In the genomic region with DNA sequence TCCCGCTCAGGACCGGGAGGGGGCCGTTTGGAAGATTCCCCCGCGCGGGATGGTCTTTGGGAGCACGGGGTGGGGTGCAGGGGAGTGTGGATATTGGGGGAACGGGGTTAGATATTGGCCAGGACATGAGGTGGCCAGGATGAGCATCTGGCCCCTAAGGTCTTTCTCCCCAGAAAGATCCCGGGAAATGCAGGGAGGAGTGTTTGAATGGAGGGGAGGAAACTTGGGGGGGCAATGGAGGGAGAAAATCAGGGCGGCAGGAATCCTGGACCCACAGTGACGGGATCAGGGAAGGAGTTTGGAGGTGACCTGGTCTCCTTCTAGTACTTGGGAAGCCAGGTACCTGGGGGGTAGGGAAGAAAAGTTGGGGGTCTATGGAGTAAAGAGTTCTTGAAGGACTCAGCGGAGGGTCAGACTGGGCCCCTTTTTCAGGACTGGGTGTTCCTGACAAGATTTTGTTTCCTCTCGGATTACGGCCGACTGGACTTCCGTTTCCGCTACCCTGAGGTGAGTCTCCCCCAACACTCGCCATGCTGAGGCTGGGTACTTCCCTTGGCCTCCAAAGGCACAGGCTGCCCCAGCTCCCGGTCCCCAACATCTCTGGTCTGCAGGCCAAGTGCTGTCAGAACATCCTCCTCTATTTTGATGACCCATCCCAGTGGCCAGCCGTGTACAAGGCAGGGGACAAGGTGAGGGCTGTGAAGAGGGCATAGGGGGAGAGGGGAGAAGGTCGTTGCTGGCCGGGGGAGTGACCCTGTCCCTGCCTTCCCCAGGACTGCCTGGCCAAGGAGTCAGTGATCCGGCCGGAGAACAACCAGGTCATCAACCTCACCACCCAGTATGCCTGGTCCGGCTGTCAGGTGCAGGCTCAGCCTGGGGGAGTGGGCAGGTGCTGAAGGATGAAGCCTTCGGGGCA, we compare ENCODE assay signal across 9 cellular contexts. TPM values are rescaled to one million over a fixed set of nuclear protein-coding genes. Genes with fewer than 3 reads are reported as not detected.
A peak's percentile ranks its signal among the peaks of the same experiment; 100 is the strongest.
DNase-seq lines count a peak whose midpoint lies in the region; ATAC-seq, FAIRE-seq and TF ChIP-seq lines count a peak whose summit lies in the region.
"Had no signal": no experiment of that assay in that cellular context is flagged by ENCODE, and none has a peak within 500 bp of the region (broad histone marks: within the 10 kb centered on the region; RNA-seq: fewer than 3 reads in every experiment).

No MANE protein-coding gene starts in this region.

- no peak overlapping the region for H3K27ac Mint-ChIP-seq in activated naive CD8-positive, alpha-beta T cell
- H3K27ac Mint-ChIP-seq in type B pancreatic cell: no peak overlapping the region

- TF ChIP-seq EP300 in HepG2 (IDR thresholded peaks at IDR 0.05; ENCODE audit: low read depth in 2 of 2, low read length in 2 of 2) (no peak), HepG2 (CRISPR knock-in tag; IDR thresholded peaks at IDR 0.05; ENCODE audit: borderline replicate concordance) (no peak)

- intact Hi-C loops in HepG2 (cut with micrococcal nuclease; ENCODE audit: unreplicated experiment) (no loop called here), right lobe of liver (cut with DNase I) (no loop called here), tibial artery (cut with DNase I; ENCODE audit: low total_unique reads) (no loop called here)

- H3K4me2 ChIP-seq in HepG2 (ENCODE audit: low read depth, low read length): peak overlapping the region; percentile 71

- H3K36me3 Mint-ChIP-seq in activated naive CD8-positive, alpha-beta T cell: no peaks in the 10 kb centered on the region
- H3K36me3 Mint-ChIP-seq in type B pancreatic cell: no peaks in the 10 kb centered on the region

- H3K27ac ChIP-seq in HepG2 (ENCODE audit: extremely low read length, insufficient read depth, low read length) (no peak overlapping the region), right lobe of liver (no peak overlapping the region), iPS-20b (ENCODE audit: low read length) (no peak overlapping the region), tibial artery (no peak overlapping the region)

- H3K4me3 ChIP-seq in HepG2 (replicated peaks in 1 of 3; ENCODE audit: insufficient read depth in 1 of 3, low read depth in 2 of 3, low read length in 3 of 3): peak overlapping the region; percentile 65 to 76 (median 76); a peak in 5 of 6 replicates
- no peak overlapping the region for H3K4me3 ChIP-seq in right lobe of liver
- H3K4me3 ChIP-seq in iPS-20b (ENCODE audit: low read length): peak overlapping the region; percentile 75
- H3K4me3 ChIP-seq in tibial artery: no peak overlapping the region

- DNase-seq in HepG2 (ENCODE audit: low spot score) (no peak), right lobe of liver (no peak), type B pancreatic cell (ENCODE audit: extremely low spot score, unreplicated experiment) (no peak), omental fat pad (ENCODE audit: low spot score) (no peak), tibial artery (no peak)
- DNase-seq: activated gamma-delta T cell had no signal

- TF ChIP-seq CTCF in HepG2 (CRISPR knock-in tag; IDR thresholded peaks at IDR 0.05): no peak
- no peak for TF ChIP-seq CTCF in right lobe of liver (IDR thresholded peaks at IDR 0.05)
- no peak for TF ChIP-seq CTCF in type B pancreatic cell (conservative IDR thresholded peaks at IDR 0.05)
- no peak for TF ChIP-seq CTCF in omental fat pad (IDR thresholded peaks at IDR 0.05)
- TF ChIP-seq CTCF in tibial artery (IDR thresholded peaks at IDR 0.05): no peak

- in situ Hi-C loops in HepG2 (cut with HindIII; ENCODE audit: extremely low pct_ligation_motif_present, low pct_unique_long_range_greater_than_20kb): no loop called here

- H3K9ac ChIP-seq in HepG2 (ENCODE audit: insufficient read depth, low read depth, low read length) (no peak overlapping the region), iPS-20b (ENCODE audit: low read depth, low read length) (peak overlapping the region; percentile 27; the same call in 1 of the 2 replicates)

- ATAC-seq in HepG2 (no peak), right lobe of liver (no peak), omental fat pad (ENCODE audit: low FRiP score) (no peak), HG03280 (IDR thresholded peaks at IDR 0.05; ENCODE audit: unreplicated experiment) (no peak)

- no peak for FAIRE-seq in HepG2 (lab: Jason Lieb, UNC)

- H3K36me3 ChIP-seq in HepG2 (replicated peaks in 1 of 2; ENCODE audit: control insufficient read depth in 1 of 2, insufficient read depth in 2 of 2, low read length in 2 of 2) (no peaks in the 10 kb centered on the region), right lobe of liver (no peaks in the 10 kb centered on the region), iPS-20b (ENCODE audit: insufficient read depth, low read depth, low read length) (no peaks in the 10 kb centered on the region), tibial artery (no peaks in the 10 kb centered on the region)

- H3K4me3 Mint-ChIP-seq in activated naive CD8-positive, alpha-beta T cell: peak overlapping the region; percentile 56
- peak overlapping the region; percentile 83 for H3K4me3 Mint-ChIP-seq in type B pancreatic cell

- no peak overlapping the region for H2AFZ ChIP-seq in HepG2 (ENCODE audit: low read length)

- CTCF ChIA-PET in HepG2 (lab: Yijun Ruan, JAX; ENCODE audit: low intra/inter-chr PET ratio, low total read pairs): no interaction called here

- no peak for TF ChIP-seq POLR2A in HepG2 (IDR thresholded peaks at IDR 0.05; ENCODE audit: insufficient read depth in 1 of 2, low read depth in 2 of 2, low read length in 2 of 2)
- no peak for TF ChIP-seq POLR2A in right lobe of liver (IDR thresholded peaks at IDR 0.05)

- peaks cover 0 to 10% of the 10 kb centered on the region in 2 experiments; a peak in 3 of 5 replicates for H3K27me3 ChIP-seq in HepG2 (ENCODE audit: control insufficient read depth in 1 of 2, insufficient read depth in 2 of 2, low read length in 2 of 2)
- no peaks in the 10 kb centered on the region for H3K27me3 ChIP-seq in right lobe of liver
- peaks cover 38% of the 10 kb centered on the region for H3K27me3 ChIP-seq in iPS-20b (ENCODE audit: insufficient read depth, low read length)
- peaks cover 0 to 74% of the 10 kb centered on the region in 2 donors for H3K27me3 ChIP-seq in tibial artery

- peaks cover 13% of the 10 kb centered on the region for H3K27me3 Mint-ChIP-seq in activated naive CD8-positive, alpha-beta T cell
- peaks cover 46% of the 10 kb centered on the region for H3K27me3 Mint-ChIP-seq in type B pancreatic cell

- no peaks in the 10 kb centered on the region for H3K79me2 ChIP-seq in HepG2 (ENCODE audit: insufficient read depth, low read length)

- BruUV-seq in HepG2 (replicated peaks; lab: Mats Ljungman, UMichigan): no TSS peak

- POLR2A ChIA-PET in HepG2 (lab: Yijun Ruan, JAX): interaction anchor here (1.6 kb wide), 1 partner anchor 12 kb away, joined by 5 read pairs; the partner anchor contains the start of genes PAFAH1B3 and PRR19

- TF ChIP-seq RAD21 in HepG2 (CRISPR knock-in tag; IDR thresholded peaks at IDR 0.05): no peak

- H3K4me1 ChIP-seq in HepG2 (ENCODE audit: insufficient read depth, low read length) (peaks cover 40% of the 10 kb centered on the region), right lobe of liver (peaks cover 0 to 6% (median 0%) of the 10 kb centered on the region in 4 donors), iPS-20b (ENCODE audit: insufficient read depth, low read length) (peaks cover 4% of the 10 kb centered on the region; the same call in 1 of the 2 replicates), tibial artery (peaks cover 0 to 20% (median 9%) of the 10 kb centered on the region in 4 donors)

- H3K4me1 Mint-ChIP-seq in activated naive CD8-positive, alpha-beta T cell (ENCODE audit: low read depth): peaks cover 19% of the 10 kb centered on the region
- no peaks in the 10 kb centered on the region for H3K4me1 Mint-ChIP-seq in type B pancreatic cell (ENCODE audit: unreplicated experiment)

- no peaks in the 10 kb centered on the region for H4K20me1 ChIP-seq in HepG2 (ENCODE audit: insufficient read depth, low read length)

- H3K9me3 ChIP-seq in HepG2 (ENCODE audit: low read length) (no peaks in the 10 kb centered on the region), right lobe of liver (no peaks in the 10 kb centered on the region), iPS-20b (ENCODE audit: insufficient read depth, low read depth, low read length) (no peaks in the 10 kb centered on the region), tibial artery (no peaks in the 10 kb centered on the region)

- H3K9me3 Mint-ChIP-seq in activated naive CD8-positive, alpha-beta T cell (ENCODE audit: low read depth): no peaks in the 10 kb centered on the region
- H3K9me3 Mint-ChIP-seq in type B pancreatic cell: no peaks in the 10 kb centered on the region

- WGBS in HepG2 (ENCODE audit: low lambda C conversion rate): 9% methylated on average over 19 of the region's 26 CpGs
- WGBS in right lobe of liver (ENCODE audit: insufficient coverage, low coverage, low lambda C conversion rate, missing lambda C conversion rate): 9% methylated on average over 16 of the region's 26 CpGs

RNA-seq across cellular contexts. Expression of gene TMEM145, which starts 1.0 kb away (rescaled TPM):
- total RNA-seq in HepG2 (2016; rRNA removed; fragmentation: Illumina TruSeq; extraction: Trizol): 0.07 TPM in 1 of 2 replicates, not detected in the other
- not detected in 2 replicates for total RNA-seq in HepG2 (2016; cell fraction: cytosol; rRNA removed; fragmentation: Illumina TruSeq; extraction: Trizol; ENCODE audit: low read depth)
- 0.13 and 0.15 TPM in 2 replicates for total RNA-seq in HepG2 (2016; cell fraction: insoluble cytoplasmic fraction; rRNA removed; fragmentation: Illumina TruSeq; extraction: Trizol)
- total RNA-seq in HepG2 (2016; cell fraction: membrane; rRNA removed; fragmentation: Illumina TruSeq; extraction: Trizol): not detected in 2 replicates
- 0.88 and 1.9 TPM in 2 replicates for total RNA-seq in HepG2 (2016; cell fraction: nucleus; rRNA removed; fragmentation: Illumina TruSeq; extraction: Trizol)
- 5.1 and 5.5 TPM in 2 replicates for polyA plus RNA-seq in HepG2 (2011; rRNA removed)
- 2.0 and 2.3 TPM in 2 replicates for polyA plus RNA-seq in HepG2 (2011; cell fraction: cytosol; rRNA removed)
- polyA plus RNA-seq in HepG2 (2011; cell fraction: nucleus; rRNA removed): 39.2 and 50.9 TPM in 2 replicates
- 2.9 and 6.2 TPM in 2 replicates for polyA plus RNA-seq in HepG2 (2012)
- 0.26 TPM in 1 of 2 replicates, not detected in the other for polyA plus RNA-seq in HepG2 (2016; cell fraction: cytosol; fragmentation: Illumina TruSeq; extraction: Trizol; ENCODE audit: low read depth)
- polyA plus RNA-seq in HepG2 (2016; cell fraction: insoluble cytoplasmic fraction; fragmentation: Illumina TruSeq; extraction: Trizol; ENCODE audit: low read depth): 0.57 and 0.73 TPM in 2 replicates
- 0.17 and 0.27 TPM in 2 replicates for polyA plus RNA-seq in HepG2 (2016; cell fraction: membrane; fragmentation: Illumina TruSeq; extraction: Trizol; ENCODE audit: low read depth)
- polyA plus RNA-seq in HepG2 (2016; cell fraction: nucleus; fragmentation: Illumina TruSeq; extraction: Trizol; ENCODE audit: insufficient read depth, low read depth): 1.7 and 2.8 TPM in 2 replicates
- 0.44 and 14.7 TPM in 2 replicates for polyA minus RNA-seq in HepG2 (2011; rRNA and poly(A)+ RNA removed; ENCODE audit: low replicate concordance)
- polyA minus RNA-seq in HepG2 (2011; cell fraction: cytosol; rRNA and poly(A)+ RNA removed): 1.3 and 4.2 TPM in 2 replicates
- polyA minus RNA-seq in HepG2 (2011; cell fraction: nucleus; rRNA and poly(A)+ RNA removed): 16.7 and 20.3 TPM in 2 replicates
- under 1 TPM in 3 of 6 experiments, not detected in 3; 0.10 to 0.16 (median 0.12) TPM for total RNA-seq in right lobe of liver
- total RNA-seq in type B pancreatic cell (ENCODE audit: low replicate concordance): 0.88 and 3.6 TPM in 2 replicates
- 1 to 10 TPM in 1 of 4 donors, under 1 TPM in 1, not detected in 2; 0.24 to 1.9 TPM for total RNA-seq in omental fat pad

RNA-seq across cellular contexts. Expression of gene MEGF8, which starts 11.3 kb away (rescaled TPM):
- total RNA-seq in HepG2 (2016; rRNA removed; fragmentation: Illumina TruSeq; extraction: Trizol): 3.9 and 8.8 TPM in 2 replicates
- total RNA-seq in HepG2 (2016; cell fraction: cytosol; rRNA removed; fragmentation: Illumina TruSeq; extraction: Trizol; ENCODE audit: low read depth): 0.79 and 1.2 TPM in 2 replicates
- 3.1 and 9.6 TPM in 2 replicates for total RNA-seq in HepG2 (2016; cell fraction: insoluble cytoplasmic fraction; rRNA removed; fragmentation: Illumina TruSeq; extraction: Trizol)
- 1.9 and 2.7 TPM in 2 replicates for total RNA-seq in HepG2 (2016; cell fraction: membrane; rRNA removed; fragmentation: Illumina TruSeq; extraction: Trizol)
- 9.4 and 10.4 TPM in 2 replicates for total RNA-seq in HepG2 (2016; cell fraction: nucleus; rRNA removed; fragmentation: Illumina TruSeq; extraction: Trizol)
- polyA plus RNA-seq in HepG2 (2011; rRNA removed): 4.0 and 6.2 TPM in 2 replicates
- 4.4 and 7.8 TPM in 2 replicates for polyA plus RNA-seq in HepG2 (2011; cell fraction: cytosol; rRNA removed)
- polyA plus RNA-seq in HepG2 (2011; cell fraction: nucleus; rRNA removed): 16.2 and 21.3 TPM in 2 replicates
- 10.2 and 12.4 TPM in 2 replicates for polyA plus RNA-seq in HepG2 (2012)
- polyA plus RNA-seq in HepG2 (2016; cell fraction: cytosol; fragmentation: Illumina TruSeq; extraction: Trizol; ENCODE audit: low read depth): 0.61 and 0.62 TPM in 2 replicates
- polyA plus RNA-seq in HepG2 (2016; cell fraction: insoluble cytoplasmic fraction; fragmentation: Illumina TruSeq; extraction: Trizol; ENCODE audit: low read depth): 4.1 and 4.7 TPM in 2 replicates
- polyA plus RNA-seq in HepG2 (2016; cell fraction: membrane; fragmentation: Illumina TruSeq; extraction: Trizol; ENCODE audit: low read depth): 1.0 and 1.2 TPM in 2 replicates
- 15.0 and 18.4 TPM in 2 replicates for polyA plus RNA-seq in HepG2 (2016; cell fraction: nucleus; fragmentation: Illumina TruSeq; extraction: Trizol; ENCODE audit: insufficient read depth, low read depth)
- 0.96 and 23.0 TPM in 2 replicates for polyA minus RNA-seq in HepG2 (2011; rRNA and poly(A)+ RNA removed; ENCODE audit: low replicate concordance)
- polyA minus RNA-seq in HepG2 (2011; cell fraction: cytosol; rRNA and poly(A)+ RNA removed): 11.7 and 11.8 TPM in 2 replicates
- polyA minus RNA-seq in HepG2 (2011; cell fraction: nucleus; rRNA and poly(A)+ RNA removed): 11.7 and 11.8 TPM in 2 replicates
- total RNA-seq in right lobe of liver: 10 to 100 TPM in 1 of 6 experiments, 1 to 10 TPM in 5; 5.5 to 11.0 (median 8.7) TPM
- total RNA-seq in type B pancreatic cell (ENCODE audit: low replicate concordance): 30.7 and 49.5 TPM in 2 replicates
- 10 to 100 TPM; 15.3 to 20.5 (median 18.4) TPM for total RNA-seq in omental fat pad

RNA-seq across cellular contexts. Expression of gene PAFAH1B3, which starts 11.7 kb away (rescaled TPM):
- total RNA-seq in HepG2 (2016; rRNA removed; fragmentation: Illumina TruSeq; extraction: Trizol) (58.0 and 58.6 TPM in 2 replicates), right lobe of liver (10 to 100 TPM in 1 of 6 experiments, 1 to 10 TPM in 5; 1.6 to 10.6 (median 5.0) TPM), type B pancreatic cell (ENCODE audit: low replicate concordance) (50.3 and 97.4 TPM in 2 replicates), omental fat pad (10 to 100 TPM in 2 of 4 donors, 1 to 10 TPM in 2; 2.7 to 14.1 (median 8.6) TPM)
- 50.5 and 73.0 TPM in 2 replicates for total RNA-seq in HepG2 (2016; cell fraction: cytosol; rRNA removed; fragmentation: Illumina TruSeq; extraction: Trizol; ENCODE audit: low read depth)
- 61.4 and 62.4 TPM in 2 replicates for total RNA-seq in HepG2 (2016; cell fraction: insoluble cytoplasmic fraction; rRNA removed; fragmentation: Illumina TruSeq; extraction: Trizol)
- total RNA-seq in HepG2 (2016; cell fraction: membrane; rRNA removed; fragmentation: Illumina TruSeq; extraction: Trizol): 53.6 and 73.9 TPM in 2 replicates
- 23.8 and 27.3 TPM in 2 replicates for total RNA-seq in HepG2 (2016; cell fraction: nucleus; rRNA removed; fragmentation: Illumina TruSeq; extraction: Trizol)
- polyA plus RNA-seq in HepG2 (2011; rRNA removed): 27.4 and 31.2 TPM in 2 replicates
- polyA plus RNA-seq in HepG2 (2011; cell fraction: cytosol; rRNA removed): 38.9 and 49.7 TPM in 2 replicates
- polyA plus RNA-seq in HepG2 (2011; cell fraction: nucleus; rRNA removed): 31.1 and 32.3 TPM in 2 replicates
- polyA plus RNA-seq in HepG2 (2012): 21.3 and 29.1 TPM in 2 replicates
- polyA plus RNA-seq in HepG2 (2016; cell fraction: cytosol; fragmentation: Illumina TruSeq; extraction: Trizol; ENCODE audit: low read depth): 59.5 and 77.2 TPM in 2 replicates
- polyA plus RNA-seq in HepG2 (2016; cell fraction: insoluble cytoplasmic fraction; fragmentation: Illumina TruSeq; extraction: Trizol; ENCODE audit: low read depth): 57.4 and 72.9 TPM in 2 replicates
- 53.3 and 66.7 TPM in 2 replicates for polyA plus RNA-seq in HepG2 (2016; cell fraction: membrane; fragmentation: Illumina TruSeq; extraction: Trizol; ENCODE audit: low read depth)
- polyA plus RNA-seq in HepG2 (2016; cell fraction: nucleus; fragmentation: Illumina TruSeq; extraction: Trizol; ENCODE audit: insufficient read depth, low read depth): 41.3 and 41.9 TPM in 2 replicates
- 27.9 and 60.4 TPM in 2 replicates for polyA minus RNA-seq in HepG2 (2011; rRNA and poly(A)+ RNA removed; ENCODE audit: low replicate concordance)
- polyA minus RNA-seq in HepG2 (2011; cell fraction: cytosol; rRNA and poly(A)+ RNA removed): 16.4 and 20.1 TPM in 2 replicates
- polyA minus RNA-seq in HepG2 (2011; cell fraction: nucleus; rRNA and poly(A)+ RNA removed): 7.9 and 8.8 TPM in 2 replicates

RNA-seq across cellular contexts. Expression of gene PRR19, which starts 12.2 kb away (rescaled TPM):
- total RNA-seq in HepG2 (2016; rRNA removed; fragmentation: Illumina TruSeq; extraction: Trizol): 0.33 and 0.38 TPM in 2 replicates
- not detected in 2 replicates for total RNA-seq in HepG2 (2016; cell fraction: cytosol; rRNA removed; fragmentation: Illumina TruSeq; extraction: Trizol; ENCODE audit: low read depth)
- total RNA-seq in HepG2 (2016; cell fraction: insoluble cytoplasmic fraction; rRNA removed; fragmentation: Illumina TruSeq; extraction: Trizol): 0.28 and 0.43 TPM in 2 replicates
- total RNA-seq in HepG2 (2016; cell fraction: membrane; rRNA removed; fragmentation: Illumina TruSeq; extraction: Trizol): 0.14 and 0.43 TPM in 2 replicates
- 0.50 TPM in 1 of 2 replicates, not detected in the other for total RNA-seq in HepG2 (2016; cell fraction: nucleus; rRNA removed; fragmentation: Illumina TruSeq; extraction: Trizol)
- 0.21 and 0.26 TPM in 2 replicates for polyA plus RNA-seq in HepG2 (2011; rRNA removed)
- 0.23 and 0.34 TPM in 2 replicates for polyA plus RNA-seq in HepG2 (2011; cell fraction: cytosol; rRNA removed)
- 0.43 and 0.80 TPM in 2 replicates for polyA plus RNA-seq in HepG2 (2011; cell fraction: nucleus; rRNA removed)
- 0.51 TPM in 1 of 2 replicates, not detected in the other for polyA plus RNA-seq in HepG2 (2012)
- 0.21 and 0.22 TPM in 2 replicates for polyA plus RNA-seq in HepG2 (2016; cell fraction: cytosol; fragmentation: Illumina TruSeq; extraction: Trizol; ENCODE audit: low read depth)
- 0.69 and 0.88 TPM in 2 replicates for polyA plus RNA-seq in HepG2 (2016; cell fraction: insoluble cytoplasmic fraction; fragmentation: Illumina TruSeq; extraction: Trizol; ENCODE audit: low read depth)
- 0.19 and 0.38 TPM in 2 replicates for polyA plus RNA-seq in HepG2 (2016; cell fraction: membrane; fragmentation: Illumina TruSeq; extraction: Trizol; ENCODE audit: low read depth)
- 0.57 and 1.5 TPM in 2 replicates for polyA plus RNA-seq in HepG2 (2016; cell fraction: nucleus; fragmentation: Illumina TruSeq; extraction: Trizol; ENCODE audit: insufficient read depth, low read depth)
- polyA minus RNA-seq in HepG2 (2011; rRNA and poly(A)+ RNA removed; ENCODE audit: low replicate concordance): 0.94 and 1.4 TPM in 2 replicates
- 0.88 TPM in 1 of 2 replicates, not detected in the other for polyA minus RNA-seq in HepG2 (2011; cell fraction: cytosol; rRNA and poly(A)+ RNA removed)
- polyA minus RNA-seq in HepG2 (2011; cell fraction: nucleus; rRNA and poly(A)+ RNA removed): 0.25 TPM in 1 of 2 replicates, not detected in the other
- under 1 TPM; 0.18 to 0.74 (median 0.21) TPM for total RNA-seq in right lobe of liver
- 2.2 and 2.4 TPM in 2 replicates for total RNA-seq in type B pancreatic cell (ENCODE audit: low replicate concordance)
- total RNA-seq in omental fat pad: under 1 TPM in 3 of 4 donors, not detected in 1; 0.31 to 0.93 (median 0.72) TPM

RNA-seq across cellular contexts. Expression of gene CIC, which starts 45.0 kb away (rescaled TPM):
- total RNA-seq in HepG2 (2016; rRNA removed; fragmentation: Illumina TruSeq; extraction: Trizol) (5.4 and 8.0 TPM in 2 replicates), right lobe of liver (10 to 100 TPM; 19.9 to 53.6 (median 35.2) TPM), type B pancreatic cell (ENCODE audit: low replicate concordance) (44.8 and 70.3 TPM in 2 replicates), omental fat pad (10 to 100 TPM; 15.7 to 26.3 (median 21.0) TPM)
- total RNA-seq in HepG2 (2016; cell fraction: cytosol; rRNA removed; fragmentation: Illumina TruSeq; extraction: Trizol; ENCODE audit: low read depth): 1.5 and 1.8 TPM in 2 replicates
- 5.2 and 7.8 TPM in 2 replicates for total RNA-seq in HepG2 (2016; cell fraction: insoluble cytoplasmic fraction; rRNA removed; fragmentation: Illumina TruSeq; extraction: Trizol)
- 4.6 and 4.9 TPM in 2 replicates for total RNA-seq in HepG2 (2016; cell fraction: membrane; rRNA removed; fragmentation: Illumina TruSeq; extraction: Trizol)
- total RNA-seq in HepG2 (2016; cell fraction: nucleus; rRNA removed; fragmentation: Illumina TruSeq; extraction: Trizol): 10.4 and 12.3 TPM in 2 replicates
- 5.9 and 8.3 TPM in 2 replicates for polyA plus RNA-seq in HepG2 (2011; rRNA removed)
- polyA plus RNA-seq in HepG2 (2011; cell fraction: cytosol; rRNA removed): 3.3 and 5.6 TPM in 2 replicates
- polyA plus RNA-seq in HepG2 (2011; cell fraction: nucleus; rRNA removed): 60.6 and 75.8 TPM in 2 replicates
- 17.6 and 25.1 TPM in 2 replicates for polyA plus RNA-seq in HepG2 (2012)
- 1.7 and 1.9 TPM in 2 replicates for polyA plus RNA-seq in HepG2 (2016; cell fraction: cytosol; fragmentation: Illumina TruSeq; extraction: Trizol; ENCODE audit: low read depth)
- 10.1 and 16.9 TPM in 2 replicates for polyA plus RNA-seq in HepG2 (2016; cell fraction: insoluble cytoplasmic fraction; fragmentation: Illumina TruSeq; extraction: Trizol; ENCODE audit: low read depth)
- polyA plus RNA-seq in HepG2 (2016; cell fraction: membrane; fragmentation: Illumina TruSeq; extraction: Trizol; ENCODE audit: low read depth): 5.7 and 6.0 TPM in 2 replicates
- 61.0 and 65.4 TPM in 2 replicates for polyA plus RNA-seq in HepG2 (2016; cell fraction: nucleus; fragmentation: Illumina TruSeq; extraction: Trizol; ENCODE audit: insufficient read depth, low read depth)
- polyA minus RNA-seq in HepG2 (2011; rRNA and poly(A)+ RNA removed; ENCODE audit: low replicate concordance): 3.6 and 7.9 TPM in 2 replicates
- 9.1 and 10.8 TPM in 2 replicates for polyA minus RNA-seq in HepG2 (2011; cell fraction: cytosol; rRNA and poly(A)+ RNA removed)
- polyA minus RNA-seq in HepG2 (2011; cell fraction: nucleus; rRNA and poly(A)+ RNA removed): 14.7 and 15.5 TPM in 2 replicates

Comparison
In these comparisons a context has a peak if more than half of its experiments do, and no peak if none do; other contexts are left out.
1. H3K4me3 ChIP-seq: peak in HepG2 (3 of 3) and iPS-20b (single experiment); none in right lobe of liver (0 of 3) and tibial artery (0 of 2).